In the genomic region with DNA sequence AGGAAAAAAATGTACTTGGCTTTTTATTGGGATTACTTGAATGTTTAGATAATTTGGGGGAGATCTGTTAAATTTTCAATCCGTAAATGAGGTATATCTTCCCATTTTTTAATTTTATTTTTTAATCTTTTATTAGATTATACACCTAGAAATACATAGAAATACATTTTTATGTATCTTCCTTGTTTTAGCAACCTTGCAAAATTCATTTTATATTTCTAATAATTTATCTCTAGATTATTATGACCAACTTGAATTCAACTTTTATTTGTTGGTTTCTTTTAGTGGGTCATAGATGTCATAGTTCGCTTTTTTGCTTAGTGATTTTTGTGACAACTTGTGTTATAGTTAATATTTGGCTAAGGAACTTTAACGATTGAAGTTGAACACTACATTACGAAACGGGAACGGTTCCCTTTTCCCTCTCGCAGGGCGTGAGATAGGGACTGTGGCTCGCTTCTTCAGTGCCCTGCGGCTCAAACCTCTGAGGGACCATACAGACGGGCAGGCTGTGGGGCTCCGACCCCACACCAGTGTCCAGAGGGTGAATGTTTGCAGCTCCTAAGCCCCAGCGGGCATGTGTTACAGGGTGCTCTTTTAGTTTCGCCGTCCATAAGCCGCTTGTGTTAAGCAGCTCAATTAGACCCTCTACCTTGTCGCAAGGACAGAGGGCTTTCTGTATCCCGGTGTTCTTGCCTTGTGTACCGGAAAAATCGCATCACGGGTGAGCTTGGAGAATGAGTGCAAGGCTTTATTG, we compare ENCODE assay signal across 3 cellular contexts.
TF ChIP-seq lines count a peak whose summit lies in the region.

No MANE protein-coding gene starts in this region.

TF ChIP-seq in A549, 52 proteins besides CTCF, POLR2A, EP300 and RAD21:
- TF ChIP-seq FOXS1 (CRISPR knock-in tag; IDR thresholded peaks at IDR 0.05) (no peak), MAFK (IDR thresholded peaks at IDR 0.05; ENCODE audit: partially characterized antibody) (peak; percentile 54), TP53 (CRISPR knock-in tag; IDR thresholded peaks at IDR 0.05) (no peak), ZNF302 (CRISPR knock-in tag; IDR thresholded peaks at IDR 0.05) (no peak), CHD2 (IDR thresholded peaks at IDR 0.05; ENCODE audit: low read length, partially characterized antibody) (no peak), HDAC2 (IDR thresholded peaks at IDR 0.05) (no peak)

TF ChIP-seq in IMR-90, 13 proteins besides CTCF, POLR2A, EP300 and RAD21:
- TF ChIP-seq MXI1 (IDR thresholded peaks at IDR 0.05; ENCODE audit: borderline replicate concordance, low read depth, low read length) = no peak
- 0 out of 2 replicates have a peak, but pooled peaks have one; percentile 10 for TF ChIP-seq MAFK (IDR thresholded peaks at IDR 0.05; ENCODE audit: low read depth, low read length)
TF ChIP-seq in IMR-90: peak in this region for 1.

TF ChIP-seq in HepG2, 621 proteins besides CTCF, POLR2A, EP300 and RAD21:
- TF ChIP-seq REXO4 (CRISPR knock-in tag; IDR thresholded peaks at IDR 0.05; ENCODE audit: borderline replicate concordance) (no peak), ZBTB21 (CRISPR knock-in tag; IDR thresholded peaks at IDR 0.05) (peak; percentile 54; the same call in 1 of the 2 replicates), CBX2 (IDR thresholded peaks at IDR 0.05; ENCODE audit: low read depth, low read length) (no peak), CBX2 (CRISPR knock-in tag; IDR thresholded peaks at IDR 0.05; ENCODE audit: low read depth) (no peak), DR1 (CRISPR knock-in tag; IDR thresholded peaks at IDR 0.05) (no peak), ZNF644 (CRISPR knock-in tag; IDR thresholded peaks at IDR 0.05; ENCODE audit: low read depth) (no peak), SALL1 (CRISPR knock-in tag; IDR thresholded peaks at IDR 0.05) (peak; percentile 41; the same call in 1 of the 2 replicates), PHF5A (CRISPR knock-in tag; IDR thresholded peaks at IDR 0.05; ENCODE audit: low read depth, unreplicated experiment) (no peak), SNAI1 (CRISPR knock-in tag; IDR thresholded peaks at IDR 0.05; ENCODE audit: borderline replicate concordance) (no peak), MAFK (conservative IDR thresholded peaks at IDR 0.05 in 1 of 2, IDR thresholded peaks at IDR 0.05 in 1 of 2; ENCODE audit: low read length in 2 of 2) (peak; percentile 46 to 77), PHF8 (CRISPR knock-in tag; IDR thresholded peaks at IDR 0.05) (no peak), ARHGAP35 (CRISPR knock-in tag; IDR thresholded peaks at IDR 0.05; ENCODE audit: borderline replicate concordance) (0 out of 2 replicates have a peak, but pooled peaks have one; percentile 34), NBN (conservative IDR thresholded peaks at IDR 0.05) (no peak), FOXO1 (CRISPR knock-in tag; IDR thresholded peaks at IDR 0.05) (no peak), ZBTB7B (CRISPR knock-in tag; IDR thresholded peaks at IDR 0.05) (peak; percentile 36; the same call in 1 of the 2 replicates), ZNF792 (CRISPR knock-in tag; IDR thresholded peaks at IDR 0.05) (0 out of 2 replicates have a peak, but pooled peaks have one; percentile 35), MAFF (IDR thresholded peaks at IDR 0.05; ENCODE audit: low read depth, low read length) (peak; percentile 49; the same call in 1 of the 2 replicates), CEBPG (CRISPR knock-in tag; IDR thresholded peaks at IDR 0.05) (peak; percentile 37; the same call in 1 of the 2 replicates), ZNF720 (CRISPR knock-in tag; IDR thresholded peaks at IDR 0.05) (no peak), AGO1 (IDR thresholded peaks at IDR 0.05; ENCODE audit: low read depth, low read length, poor library complexity, severe bottlenecking) (peak; percentile 2), SRSF1 (optimal IDR thresholded peaks at IDR 0.05; ENCODE audit: low read depth, low read length) (no peak), ZNF724P (CRISPR knock-in tag; IDR thresholded peaks at IDR 0.05; ENCODE audit: borderline replicate concordance) (no peak), ZNF614 (CRISPR knock-in tag; IDR thresholded peaks at IDR 0.05; ENCODE audit: borderline replicate concordance) (no peak), ZNF605 (CRISPR knock-in tag; IDR thresholded peaks at IDR 0.05) (peak; percentile 38; the same call in 1 of the 2 replicates), CEBPB (IDR thresholded peaks at IDR 0.05; ENCODE audit: borderline replicate concordance, low read depth, low read length) (no peak), RNF2 (conservative IDR thresholded peaks at IDR 0.05; ENCODE audit: low read depth) (0 out of 2 replicates have a peak, but pooled peaks have one; percentile 16)
- TF ChIP-seq, protein P1, sequence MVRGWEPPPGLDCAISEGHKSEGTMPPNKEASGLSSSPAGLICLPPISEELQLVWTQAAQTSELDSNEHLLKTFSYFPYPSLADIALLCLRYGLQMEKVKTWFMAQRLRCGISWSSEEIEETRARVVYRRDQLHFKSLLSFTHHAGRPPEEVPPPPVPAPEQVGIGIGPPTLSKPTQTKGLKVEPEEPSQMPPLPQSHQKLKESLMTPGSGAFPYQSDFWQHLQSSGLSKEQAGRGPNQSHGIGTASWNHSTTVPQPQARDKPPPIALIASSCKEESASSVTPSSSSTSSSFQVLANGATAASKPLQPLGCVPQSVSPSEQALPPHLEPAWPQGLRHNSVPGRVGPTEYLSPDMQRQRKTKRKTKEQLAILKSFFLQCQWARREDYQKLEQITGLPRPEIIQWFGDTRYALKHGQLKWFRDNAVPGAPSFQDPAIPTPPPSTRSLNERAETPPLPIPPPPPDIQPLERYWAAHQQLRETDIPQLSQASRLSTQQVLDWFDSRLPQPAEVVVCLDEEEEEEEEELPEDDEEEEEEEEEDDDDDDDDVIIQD (CRISPR knock-in tag; IDR thresholded peaks at IDR 0.05; ENCODE audit: low read depth) = no peak
- TF ChIP-seq, protein P2, sequence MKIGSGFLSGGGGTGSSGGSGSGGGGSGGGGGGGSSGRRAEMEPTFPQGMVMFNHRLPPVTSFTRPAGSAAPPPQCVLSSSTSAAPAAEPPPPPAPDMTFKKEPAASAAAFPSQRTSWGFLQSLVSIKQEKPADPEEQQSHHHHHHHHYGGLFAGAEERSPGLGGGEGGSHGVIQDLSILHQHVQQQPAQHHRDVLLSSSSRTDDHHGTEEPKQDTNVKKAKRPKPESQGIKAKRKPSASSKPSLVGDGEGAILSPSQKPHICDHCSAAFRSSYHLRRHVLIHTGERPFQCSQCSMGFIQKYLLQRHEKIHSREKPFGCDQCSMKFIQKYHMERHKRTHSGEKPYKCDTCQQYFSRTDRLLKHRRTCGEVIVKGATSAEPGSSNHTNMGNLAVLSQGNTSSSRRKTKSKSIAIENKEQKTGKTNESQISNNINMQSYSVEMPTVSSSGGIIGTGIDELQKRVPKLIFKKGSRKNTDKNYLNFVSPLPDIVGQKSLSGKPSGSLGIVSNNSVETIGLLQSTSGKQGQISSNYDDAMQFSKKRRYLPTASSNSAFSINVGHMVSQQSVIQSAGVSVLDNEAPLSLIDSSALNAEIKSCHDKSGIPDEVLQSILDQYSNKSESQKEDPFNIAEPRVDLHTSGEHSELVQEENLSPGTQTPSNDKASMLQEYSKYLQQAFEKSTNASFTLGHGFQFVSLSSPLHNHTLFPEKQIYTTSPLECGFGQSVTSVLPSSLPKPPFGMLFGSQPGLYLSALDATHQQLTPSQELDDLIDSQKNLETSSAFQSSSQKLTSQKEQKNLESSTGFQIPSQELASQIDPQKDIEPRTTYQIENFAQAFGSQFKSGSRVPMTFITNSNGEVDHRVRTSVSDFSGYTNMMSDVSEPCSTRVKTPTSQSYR (CRISPR knock-in tag; IDR thresholded peaks at IDR 0.05; ENCODE audit: borderline replicate concordance) = peak; percentile 41; the same call in 1 of the 2 replicates
- TF ChIP-seq, protein P3, sequence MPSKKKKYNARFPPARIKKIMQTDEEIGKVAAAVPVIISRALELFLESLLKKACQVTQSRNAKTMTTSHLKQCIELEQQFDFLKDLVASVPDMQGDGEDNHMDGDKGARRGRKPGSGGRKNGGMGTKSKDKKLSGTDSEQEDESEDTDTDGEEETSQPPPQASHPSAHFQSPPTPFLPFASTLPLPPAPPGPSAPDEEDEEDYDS (CRISPR knock-in tag; IDR thresholded peaks at IDR 0.05) = peak; percentile 23; the same call in 1 of the 2 replicates
- TF ChIP-seq, protein P4, sequence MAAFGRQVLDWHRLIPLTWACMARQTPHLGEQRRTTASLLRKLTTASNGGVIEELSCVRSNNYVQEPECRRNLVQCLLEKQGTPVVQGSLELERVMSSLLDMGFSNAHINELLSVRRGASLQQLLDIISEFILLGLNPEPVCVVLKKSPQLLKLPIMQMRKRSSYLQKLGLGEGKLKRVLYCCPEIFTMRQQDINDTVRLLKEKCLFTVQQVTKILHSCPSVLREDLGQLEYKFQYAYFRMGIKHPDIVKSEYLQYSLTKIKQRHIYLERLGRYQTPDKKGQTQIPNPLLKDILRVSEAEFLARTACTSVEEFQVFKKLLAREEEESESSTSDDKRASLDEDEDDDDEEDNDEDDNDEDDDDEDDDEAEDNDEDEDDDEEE (CRISPR knock-in tag; IDR thresholded peaks at IDR 0.05) = 0 out of 2 replicates have a peak, but pooled peaks have one; percentile 37
- TF ChIP-seq, protein P5, sequence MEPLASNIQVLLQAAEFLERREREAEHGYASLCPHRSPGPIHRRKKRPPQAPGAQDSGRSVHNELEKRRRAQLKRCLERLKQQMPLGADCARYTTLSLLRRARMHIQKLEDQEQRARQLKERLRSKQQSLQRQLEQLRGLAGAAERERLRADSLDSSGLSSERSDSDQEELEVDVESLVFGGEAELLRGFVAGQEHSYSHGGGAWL (CRISPR knock-in tag; IDR thresholded peaks at IDR 0.05) = no peak
